ENCODE assay signal across 13 cellular contexts in genomic region chr9:133960568-133961129, GRCh38. TPM values are rescaled to one million over a fixed set of nuclear protein-coding genes. Genes with fewer than 3 reads are reported as not detected.
DNase-seq lines count a peak whose midpoint lies in the region; ATAC-seq, FAIRE-seq and TF ChIP-seq lines count a peak whose summit lies in the region.
"Had no signal": no experiment of that assay in that cellular context is flagged by ENCODE, and none has a peak within 500 bp of the region (broad histone marks: within the 10 kb centered on the region; RNA-seq: fewer than 3 reads in every experiment).

No MANE protein-coding gene starts in this region.

- H3K36me3 ChIP-seq in pancreas = no peaks in the 10 kb centered on the region

- H3K9me3 Mint-ChIP-seq in glutamatergic neuron (ENCODE audit: unreplicated experiment) = peaks cover 22% of the 10 kb centered on the region
- H3K9me3 Mint-ChIP-seq in T-cell = peaks cover 5 to 11% (median 8%) of the 10 kb centered on the region in 3 donors

- CTCF ChIA-PET in RWPE1 (lab: Yijun Ruan, JAX) (no interaction called here), T-cell (lab: Charles Lee) (interaction anchor here in 1 of 2 donors (0.5 kb wide), 1 partner anchor 13 kb away, joined by 3 read pairs; no protein-coding TSS in a partner anchor)

- H3K27me3 ChIP-seq in pancreas = no peaks in the 10 kb centered on the region

- peaks cover 50 to 67% (median 58%) of the 10 kb centered on the region in 3 donors for H3K4me1 ChIP-seq in pancreas

- TF ChIP-seq CTCF in GM12865 (IDR thresholded peaks at IDR 0.05; ENCODE audit: insufficient read depth, low read depth, low read length, missing control alignments) (no peak), RWPE1 (conservative IDR thresholded peaks at IDR 0.05; ENCODE audit: low read depth) (no peak), glutamatergic neuron (IDR thresholded peaks at IDR 0.05; ENCODE audit: partially characterized antibody, unreplicated experiment) (no peak), pancreas (IDR thresholded peaks at IDR 0.05) (no peak)

- peaks cover 14% of the 10 kb centered on the region for H3K27me3 Mint-ChIP-seq in glutamatergic neuron (ENCODE audit: unreplicated experiment)
- peaks cover 0 to 5% of the 10 kb centered on the region in 2 donors for H3K27me3 Mint-ChIP-seq in T-cell

- H3K4me3 Mint-ChIP-seq in glutamatergic neuron (ENCODE audit: unreplicated experiment) (peak overlapping the region; percentile 74), T-cell (no peak overlapping the region)
- H3K4me3 Mint-ChIP-seq: activated naive CD4-positive, alpha-beta T cell treated with anti-CD3 and anti-CD28 coated beads, Interleukin-2, amount 10 ng/mL, durations not matched to agents 7 days and 5 days had no signal

- H3K27ac ChIP-seq in RWPE1 = peak overlapping the region; percentile 78
- peak overlapping the region; percentile 8 to 68 (median 33) for H3K27ac ChIP-seq in pancreas

- H3K27ac Mint-ChIP-seq in glutamatergic neuron (ENCODE audit: unreplicated experiment) (no peak overlapping the region), T-cell (no peak overlapping the region)
- H3K27ac Mint-ChIP-seq: activated naive CD4-positive, alpha-beta T cell treated with anti-CD3 and anti-CD28 coated beads, Interleukin-2, amount 10 ng/mL, durations not matched to agents 7 days and 5 days had no signal

- H3K4me1 Mint-ChIP-seq in glutamatergic neuron (ENCODE audit: low read depth, unreplicated experiment) (peaks cover 44% of the 10 kb centered on the region), T-cell (peaks cover 4 to 20% (median 9%) of the 10 kb centered on the region in 3 donors)

- POLR2A ChIA-PET in RWPE1 (lab: Yijun Ruan, JAX; ENCODE audit: low non-redundant PET) = no interaction called here
- POLR2A ChIA-PET in T-cell (lab: Charles Lee) = no interaction called here

- no peak for DNase-seq in GM12865 (ENCODE audit: low read depth)
- DNase-seq in RWPE1 (ENCODE audit: low spot score) = peak; percentile 39
- DNase-seq in glutamatergic neuron = peak; percentile 16
- DNase-seq in pancreas = peak in 4 of 6 donors; percentile 45 to 73 (median 56)
- no peak for DNase-seq in T-cell
- no peak for DNase-seq in NCI-H774 (lab: John Stamatoyannopoulos, UW)
- DNase-seq in mucosa of gallbladder (ENCODE audit: low spot score) = no peak
- DNase-seq: activated naive CD4-positive, alpha-beta T cell treated with anti-CD3 and anti-CD28 coated beads, Interleukin-2, amount 10 ng/mL, durations not matched to agents 7 days and 5 days; COR-L47; NCI-H1105; stimulated activated CD8-positive, alpha-beta memory T cell treated with anti-CD3 and anti-CD28 coated beads, Interleukin-4, amount 100 ng/mL, for 48 hours had no signal

- WGBS in pancreas, 2 donors = 47 to 49% methylated on average over 21 of the region's 21 CpGs

- intact Hi-C loops in pancreas (cut with DNase I) = no loop called here

- H3K9me3 ChIP-seq in pancreas = no peaks in the 10 kb centered on the region

- FAIRE-seq in pancreas (lab: Jason Lieb, UNC) = no peak
- FAIRE-seq: RCC 7860 had no signal

- peak overlapping the region; percentile 3 for H3K4me3 ChIP-seq in GM12865 (ENCODE audit: low read depth, low read length)
- no peak overlapping the region for H3K4me3 ChIP-seq in pancreas

- H3K36me3 Mint-ChIP-seq in glutamatergic neuron (ENCODE audit: unreplicated experiment) = peaks cover 6% of the 10 kb centered on the region
- peaks cover 4% of the 10 kb centered on the region for H3K36me3 Mint-ChIP-seq in T-cell
- H3K36me3 Mint-ChIP-seq: activated naive CD4-positive, alpha-beta T cell treated with anti-CD3 and anti-CD28 coated beads, Interleukin-2, amount 10 ng/mL, durations not matched to agents 7 days and 5 days had no signal

- ATAC-seq in pancreas = peak; percentile 45 to 67 (median 52)
- no peak for ATAC-seq in T-cell (replicated peaks in 1 of 4)
- ATAC-seq in HG02970 (IDR thresholded peaks at IDR 0.05; ENCODE audit: low FRiP score, unreplicated experiment) = no peak

RNA-seq across cellular contexts. Expression of gene VAV2, which starts 31.5 kb away (rescaled TPM):
- total RNA-seq in glutamatergic neuron (ENCODE audit: unreplicated experiment) = 270 TPM
- total RNA-seq in pancreas = 10 to 100 TPM; 25.7 to 41.0 (median 34.4) TPM
- 10 to 100 TPM; 20.5 to 35.1 TPM for polyA plus RNA-seq in pancreas
- 1 to 10 TPM; 1.2 to 7.5 (median 4.9) TPM for total RNA-seq in T-cell
- 64.4 TPM for total RNA-seq in mucosa of gallbladder

Comparison
In these comparisons a context has a peak if more than half of its experiments do, and no peak if none do; other contexts are left out.
1. DNase-seq: peak in RWPE1 (single experiment), glutamatergic neuron (single experiment) and pancreas (4 of 6); none in GM12865 (single experiment), T-cell (0 of 34), NCI-H774 (single experiment) and mucosa of gallbladder (single experiment).
2. ATAC-seq: peak in pancreas (4 of 4); none in T-cell (0 of 4) and HG02970 (single experiment).